Comparison of ENCODE assay signal across 1 cellular context in the genomic region with DNA sequence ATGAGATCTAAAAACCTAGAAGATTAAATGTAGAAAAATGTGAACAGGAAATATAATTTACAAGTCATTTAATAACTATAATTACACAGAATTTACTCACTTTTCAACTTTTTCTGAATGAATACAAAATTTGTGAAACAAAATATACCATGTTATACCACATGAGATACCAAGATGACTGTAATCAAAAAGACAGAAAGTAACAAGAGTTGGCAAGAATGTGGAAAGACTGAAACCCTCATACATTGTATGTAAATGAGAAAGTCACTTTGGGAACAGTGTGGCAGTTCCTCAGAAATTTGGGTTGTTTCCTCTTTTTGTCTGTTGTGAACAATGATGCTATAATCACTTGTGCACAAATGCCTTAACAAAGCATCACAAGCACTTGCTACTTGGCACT.
A peak's percentile ranks its signal among the peaks of the same experiment; 100 is the strongest.
TF ChIP-seq lines count a peak whose summit lies in the region.

No MANE protein-coding gene starts in this region.

TF ChIP-seq in GM12878, 131 proteins besides CTCF, POLR2A, EP300 and RAD21 (continued from another document and continues in another):
- TF ChIP-seq, protein P1, sequence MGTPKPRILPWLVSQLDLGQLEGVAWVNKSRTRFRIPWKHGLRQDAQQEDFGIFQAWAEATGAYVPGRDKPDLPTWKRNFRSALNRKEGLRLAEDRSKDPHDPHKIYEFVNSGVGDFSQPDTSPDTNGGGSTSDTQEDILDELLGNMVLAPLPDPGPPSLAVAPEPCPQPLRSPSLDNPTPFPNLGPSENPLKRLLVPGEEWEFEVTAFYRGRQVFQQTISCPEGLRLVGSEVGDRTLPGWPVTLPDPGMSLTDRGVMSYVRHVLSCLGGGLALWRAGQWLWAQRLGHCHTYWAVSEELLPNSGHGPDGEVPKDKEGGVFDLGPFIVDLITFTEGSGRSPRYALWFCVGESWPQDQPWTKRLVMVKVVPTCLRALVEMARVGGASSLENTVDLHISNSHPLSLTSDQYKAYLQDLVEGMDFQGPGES (IDR thresholded peaks at IDR 0.05), result no peak
- TF ChIP-seq ZNF217 (IDR thresholded peaks at IDR 0.05), result 0 out of 2 replicates have a peak, but pooled peaks have one; percentile 48
- TF ChIP-seq RAD51 (IDR thresholded peaks at IDR 0.05), result no peak
- no peak for TF ChIP-seq SMC3 (IDR thresholded peaks at IDR 0.05; ENCODE audit: borderline replicate concordance, low read length)
- no peak for TF ChIP-seq SUZ12 (IDR thresholded peaks at IDR 0.05; ENCODE audit: unreplicated experiment)
- TF ChIP-seq, protein P2, sequence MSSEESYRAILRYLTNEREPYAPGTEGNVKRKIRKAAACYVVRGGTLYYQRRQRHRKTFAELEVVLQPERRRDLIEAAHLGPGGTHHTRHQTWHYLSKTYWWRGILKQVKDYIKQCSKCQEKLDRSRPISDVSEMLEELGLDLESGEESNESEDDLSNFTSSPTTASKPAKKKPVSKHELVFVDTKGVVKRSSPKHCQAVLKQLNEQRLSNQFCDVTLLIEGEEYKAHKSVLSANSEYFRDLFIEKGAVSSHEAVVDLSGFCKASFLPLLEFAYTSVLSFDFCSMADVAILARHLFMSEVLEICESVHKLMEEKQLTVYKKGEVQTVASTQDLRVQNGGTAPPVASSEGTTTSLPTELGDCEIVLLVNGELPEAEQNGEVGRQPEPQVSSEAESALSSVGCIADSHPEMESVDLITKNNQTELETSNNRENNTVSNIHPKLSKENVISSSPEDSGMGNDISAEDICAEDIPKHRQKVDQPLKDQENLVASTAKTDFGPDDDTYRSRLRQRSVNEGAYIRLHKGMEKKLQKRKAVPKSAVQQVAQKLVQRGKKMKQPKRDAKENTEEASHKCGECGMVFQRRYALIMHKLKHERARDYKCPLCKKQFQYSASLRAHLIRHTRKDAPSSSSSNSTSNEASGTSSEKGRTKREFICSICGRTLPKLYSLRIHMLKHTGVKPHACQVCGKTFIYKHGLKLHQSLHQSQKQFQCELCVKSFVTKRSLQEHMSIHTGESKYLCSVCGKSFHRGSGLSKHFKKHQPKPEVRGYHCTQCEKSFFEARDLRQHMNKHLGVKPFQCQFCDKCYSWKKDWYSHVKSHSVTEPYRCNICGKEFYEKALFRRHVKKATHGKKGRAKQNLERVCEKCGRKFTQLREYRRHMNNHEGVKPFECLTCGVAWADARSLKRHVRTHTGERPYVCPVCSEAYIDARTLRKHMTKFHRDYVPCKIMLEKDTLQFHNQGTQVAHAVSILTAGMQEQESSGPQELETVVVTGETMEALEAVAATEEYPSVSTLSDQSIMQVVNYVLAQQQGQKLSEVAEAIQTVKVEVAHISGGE (CRISPR knock-in tag; IDR thresholded peaks at IDR 0.05), result no peak
- TF ChIP-seq DPF2 (IDR thresholded peaks at IDR 0.05), result 0 out of 2 replicates have a peak, but pooled peaks have one; percentile 29
- TF ChIP-seq FOS (IDR thresholded peaks at IDR 0.05; ENCODE audit: borderline replicate concordance, extremely low read depth, insufficient read length), result no peak
- TF ChIP-seq ZBED1 (IDR thresholded peaks at IDR 0.05; ENCODE audit: borderline replicate concordance), result no peak
- TF ChIP-seq SPI1 (IDR thresholded peaks at IDR 0.05; ENCODE audit: borderline replicate concordance, insufficient read depth, low read depth, low read length), result peak; percentile 56; the same call in 1 of the 2 replicates
- no peak for TF ChIP-seq ZZZ3 (IDR thresholded peaks at IDR 0.05; ENCODE audit: control insufficient read depth, insufficient read length, low read depth)
- TF ChIP-seq, protein P3, sequence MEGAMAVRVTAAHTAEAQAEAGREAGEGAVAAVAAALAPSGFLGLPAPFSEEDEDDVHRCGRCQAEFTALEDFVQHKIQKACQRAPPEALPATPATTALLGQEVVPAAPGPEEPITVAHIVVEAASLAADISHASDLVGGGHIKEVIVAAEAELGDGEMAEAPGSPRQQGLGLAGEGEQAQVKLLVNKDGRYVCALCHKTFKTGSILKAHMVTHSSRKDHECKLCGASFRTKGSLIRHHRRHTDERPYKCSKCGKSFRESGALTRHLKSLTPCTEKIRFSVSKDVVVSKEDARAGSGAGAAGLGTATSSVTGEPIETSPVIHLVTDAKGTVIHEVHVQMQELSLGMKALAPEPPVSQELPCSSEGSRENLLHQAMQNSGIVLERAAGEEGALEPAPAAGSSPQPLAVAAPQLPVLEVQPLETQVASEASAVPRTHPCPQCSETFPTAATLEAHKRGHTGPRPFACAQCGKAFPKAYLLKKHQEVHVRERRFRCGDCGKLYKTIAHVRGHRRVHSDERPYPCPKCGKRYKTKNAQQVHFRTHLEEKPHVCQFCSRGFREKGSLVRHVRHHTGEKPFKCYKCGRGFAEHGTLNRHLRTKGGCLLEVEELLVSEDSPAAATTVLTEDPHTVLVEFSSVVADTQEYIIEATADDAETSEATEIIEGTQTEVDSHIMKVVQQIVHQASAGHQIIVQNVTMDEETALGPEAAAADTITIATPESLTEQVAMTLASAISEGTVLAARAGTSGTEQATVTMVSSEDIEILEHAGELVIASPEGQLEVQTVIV (IDR thresholded peaks at IDR 0.05; ENCODE audit: borderline replicate concordance, partially characterized antibody), result no peak
- peak; percentile 20; the same call in 1 of the 2 replicates for TF ChIP-seq RUNX3 (IDR thresholded peaks at IDR 0.05; ENCODE audit: low read length)
- TF ChIP-seq NFYA (IDR thresholded peaks at IDR 0.05; ENCODE audit: borderline replicate concordance, low read depth, low read length), result no peak
- no peak for TF ChIP-seq MYC (IDR thresholded peaks at IDR 0.05; ENCODE audit: insufficient read depth, insufficient read length, insufficient replicate concordance, low read length, severe bottlenecking)
- no peak for TF ChIP-seq TARDBP (IDR thresholded peaks at IDR 0.05; ENCODE audit: borderline replicate concordance)
- no peak for TF ChIP-seq GATAD2B (conservative IDR thresholded peaks at IDR 0.05; ENCODE audit: low read depth)
- TF ChIP-seq NR2F1 (conservative IDR thresholded peaks at IDR 0.05), result no peak
- no peak for TF ChIP-seq RBBP5 (conservative IDR thresholded peaks at IDR 0.05)
- no peak for TF ChIP-seq ZSCAN29 (IDR thresholded peaks at IDR 0.05)
- TF ChIP-seq PAX5 (IDR thresholded peaks at IDR 0.05; ENCODE audit: borderline replicate concordance, low read depth, low read length), result no peak
- TF ChIP-seq SKIL (IDR thresholded peaks at IDR 0.05; ENCODE audit: low read depth, poor library complexity, severe bottlenecking), result no peak
- TF ChIP-seq PKNOX1 (IDR thresholded peaks at IDR 0.05), result no peak
- TF ChIP-seq, protein P4, sequence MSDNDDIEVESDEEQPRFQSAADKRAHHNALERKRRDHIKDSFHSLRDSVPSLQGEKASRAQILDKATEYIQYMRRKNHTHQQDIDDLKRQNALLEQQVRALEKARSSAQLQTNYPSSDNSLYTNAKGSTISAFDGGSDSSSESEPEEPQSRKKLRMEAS (IDR thresholded peaks at IDR 0.05; ENCODE audit: low read depth, low read length), result no peak
- TF ChIP-seq SMAD5 (IDR thresholded peaks at IDR 0.05; ENCODE audit: low read depth), result no peak
- TF ChIP-seq, protein P5, sequence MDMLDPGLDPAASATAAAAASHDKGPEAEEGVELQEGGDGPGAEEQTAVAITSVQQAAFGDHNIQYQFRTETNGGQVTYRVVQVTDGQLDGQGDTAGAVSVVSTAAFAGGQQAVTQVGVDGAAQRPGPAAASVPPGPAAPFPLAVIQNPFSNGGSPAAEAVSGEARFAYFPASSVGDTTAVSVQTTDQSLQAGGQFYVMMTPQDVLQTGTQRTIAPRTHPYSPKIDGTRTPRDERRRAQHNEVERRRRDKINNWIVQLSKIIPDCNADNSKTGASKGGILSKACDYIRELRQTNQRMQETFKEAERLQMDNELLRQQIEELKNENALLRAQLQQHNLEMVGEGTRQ (IDR thresholded peaks at IDR 0.05; ENCODE audit: borderline replicate concordance, low read depth, low read length), result no peak
- 0 out of 2 replicates have a peak, but pooled peaks have one; percentile 42 for TF ChIP-seq ATF2 (IDR thresholded peaks at IDR 0.05; ENCODE audit: low read length)
- TF ChIP-seq MTA2 (IDR thresholded peaks at IDR 0.05; ENCODE audit: low read depth), result peak; percentile 65
- TF ChIP-seq TCF12 (IDR thresholded peaks at IDR 0.05; ENCODE audit: low read depth, low read length), result no peak
- TF ChIP-seq IKZF2 (IDR thresholded peaks at IDR 0.05), result peak; percentile 63 to 76; a peak in 2 of 4 replicates
- no peak for TF ChIP-seq MTA3 (IDR thresholded peaks at IDR 0.05; ENCODE audit: borderline replicate concordance, low read length)
- TF ChIP-seq YBX1 (IDR thresholded peaks at IDR 0.05), result no peak
- TF ChIP-seq STAT1 (conservative IDR thresholded peaks at IDR 0.05), result no peak
- TF ChIP-seq BRCA1 (IDR thresholded peaks at IDR 0.05; ENCODE audit: low read depth, low read length), result no peak
- TF ChIP-seq TAF1 (IDR thresholded peaks at IDR 0.05; ENCODE audit: borderline replicate concordance, low read depth, low read length), result no peak
- TF ChIP-seq MXI1 (IDR thresholded peaks at IDR 0.05; ENCODE audit: low read depth, low read length), result no peak
- no peak for TF ChIP-seq SP1 (IDR thresholded peaks at IDR 0.05; ENCODE audit: low read depth, low read length)
- no peak for TF ChIP-seq EGR1 (IDR thresholded peaks at IDR 0.05; ENCODE audit: borderline replicate concordance in 1 of 2, low read depth in 2 of 2, low read length in 2 of 2)
- no peak for TF ChIP-seq SMARCA5 (IDR thresholded peaks at IDR 0.05)
- peak; percentile 18; the same call in 1 of the 2 replicates for TF ChIP-seq NFIC (IDR thresholded peaks at IDR 0.05; ENCODE audit: low read depth, low read length)
- no peak for TF ChIP-seq PML (IDR thresholded peaks at IDR 0.05; ENCODE audit: low read length)
- TF ChIP-seq ZNF622 (IDR thresholded peaks at IDR 0.05), result no peak
- no peak for TF ChIP-seq NRF1 (conservative IDR thresholded peaks at IDR 0.05; ENCODE audit: low read depth, low read length)
- TF ChIP-seq, protein P6, sequence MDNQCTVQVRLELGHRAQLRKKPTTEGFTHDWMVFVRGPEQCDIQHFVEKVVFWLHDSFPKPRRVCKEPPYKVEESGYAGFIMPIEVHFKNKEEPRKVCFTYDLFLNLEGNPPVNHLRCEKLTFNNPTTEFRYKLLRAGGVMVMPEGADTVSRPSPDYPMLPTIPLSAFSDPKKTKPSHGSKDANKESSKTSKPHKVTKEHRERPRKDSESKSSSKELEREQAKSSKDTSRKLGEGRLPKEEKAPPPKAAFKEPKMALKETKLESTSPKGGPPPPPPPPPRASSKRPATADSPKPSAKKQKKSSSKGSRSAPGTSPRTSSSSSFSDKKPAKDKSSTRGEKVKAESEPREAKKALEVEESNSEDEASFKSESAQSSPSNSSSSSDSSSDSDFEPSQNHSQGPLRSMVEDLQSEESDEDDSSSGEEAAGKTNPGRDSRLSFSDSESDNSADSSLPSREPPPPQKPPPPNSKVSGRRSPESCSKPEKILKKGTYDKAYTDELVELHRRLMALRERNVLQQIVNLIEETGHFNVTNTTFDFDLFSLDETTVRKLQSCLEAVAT (IDR thresholded peaks at IDR 0.05), result no peak
- no peak for TF ChIP-seq RFX5 (IDR thresholded peaks at IDR 0.05; ENCODE audit: low read depth, low read length)
- no peak for TF ChIP-seq NFXL1 (IDR thresholded peaks at IDR 0.05; ENCODE audit: borderline replicate concordance)
- TF ChIP-seq FOXK2 (IDR thresholded peaks at IDR 0.05), result no peak
- TF ChIP-seq ESRRA (IDR thresholded peaks at IDR 0.05; ENCODE audit: low read length), result no peak
- TF ChIP-seq CBFB (IDR thresholded peaks at IDR 0.05; ENCODE audit: low read depth), result no peak
- no peak for TF ChIP-seq CHD4 (IDR thresholded peaks at IDR 0.05)
- TF ChIP-seq, protein P7, sequence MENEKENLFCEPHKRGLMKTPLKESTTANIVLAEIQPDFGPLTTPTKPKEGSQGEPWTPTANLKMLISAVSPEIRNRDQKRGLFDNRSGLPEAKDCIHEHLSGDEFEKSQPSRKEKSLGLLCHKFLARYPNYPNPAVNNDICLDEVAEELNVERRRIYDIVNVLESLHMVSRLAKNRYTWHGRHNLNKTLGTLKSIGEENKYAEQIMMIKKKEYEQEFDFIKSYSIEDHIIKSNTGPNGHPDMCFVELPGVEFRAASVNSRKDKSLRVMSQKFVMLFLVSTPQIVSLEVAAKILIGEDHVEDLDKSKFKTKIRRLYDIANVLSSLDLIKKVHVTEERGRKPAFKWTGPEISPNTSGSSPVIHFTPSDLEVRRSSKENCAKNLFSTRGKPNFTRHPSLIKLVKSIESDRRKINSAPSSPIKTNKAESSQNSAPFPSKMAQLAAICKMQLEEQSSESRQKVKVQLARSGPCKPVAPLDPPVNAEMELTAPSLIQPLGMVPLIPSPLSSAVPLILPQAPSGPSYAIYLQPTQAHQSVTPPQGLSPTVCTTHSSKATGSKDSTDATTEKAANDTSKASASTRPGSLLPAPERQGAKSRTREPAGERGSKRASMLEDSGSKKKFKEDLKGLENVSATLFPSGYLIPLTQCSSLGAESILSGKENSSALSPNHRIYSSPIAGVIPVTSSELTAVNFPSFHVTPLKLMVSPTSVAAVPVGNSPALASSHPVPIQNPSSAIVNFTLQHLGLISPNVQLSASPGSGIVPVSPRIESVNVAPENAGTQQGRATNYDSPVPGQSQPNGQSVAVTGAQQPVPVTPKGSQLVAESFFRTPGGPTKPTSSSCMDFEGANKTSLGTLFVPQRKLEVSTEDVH (IDR thresholded peaks at IDR 0.05; ENCODE audit: low read depth, partially characterized antibody), result no peak
